In genomic region chr4:3877868-3878267, GRCh38 we compare ENCODE assay signal across 5 cellular contexts.
"Had no signal": no experiment of that assay in that cellular context is flagged by ENCODE, and none has a peak within 500 bp of the region (broad histone marks: within the 10 kb centered on the region; RNA-seq: fewer than 3 reads in every experiment).

No MANE protein-coding gene starts in this region.

- ATAC-seq: GM23338 had no signal

- H3K4me3 Mint-ChIP-seq: GM23338, H9, HFFc6 had no signal

- H3K4me2 ChIP-seq: GM23338 had no signal

- DNase-seq: H9, KBM-7 had no signal

- H3K36me3 Mint-ChIP-seq: IgD-negative memory B cell had no signal

- H3K27ac Mint-ChIP-seq: GM23338, H9, HFFc6, IgD-negative memory B cell had no signal

- H3K4me3 ChIP-seq: GM23338 had no signal

- H2AFZ ChIP-seq: GM23338 had no signal
